ENCODE assay signal across 4 cellular contexts in genomic region chr12:130748786-130749185, GRCh38. TPM values are rescaled to one million over a fixed set of nuclear protein-coding genes. Genes with fewer than 3 reads are reported as not detected.
"Had no signal": no experiment of that assay in that cellular context is flagged by ENCODE, and none has a peak within 500 bp of the region (broad histone marks: within the 10 kb centered on the region; RNA-seq: fewer than 3 reads in every experiment).

No MANE protein-coding gene starts in this region.

- DNase-seq: NCI-H1436 treated with DMSO at 0.1 percent for 48 hours had no signal

RNA-seq across cellular contexts. Expression of gene RIMBP2, which starts 32.7 kb away (rescaled TPM):
- total RNA-seq: K562, OCI-LY7, Right ventricle myocardium superior had no signal
- polyA plus RNA-seq: K562 had no signal
